24 cellular contexts compared by ENCODE assay signal in genomic region chr7:49695971-49696370, GRCh38.
"Had no signal": no experiment of that assay in that cellular context is flagged by ENCODE, and none has a peak within 500 bp of the region (broad histone marks: within the 10 kb centered on the region; RNA-seq: fewer than 3 reads in every experiment).

No MANE protein-coding gene starts in this region.

- H3K4me1 ChIP-seq: esophagus muscularis mucosa, foreskin keratinocyte, gastroesophageal sphincter, heart right ventricle, left lung, lower lobe of right lung had no signal

- H3K27ac Mint-ChIP-seq: mesothelial cell of epicardium, naive B cell had no signal

- H3K36me3 Mint-ChIP-seq: mesothelial cell of epicardium, naive B cell had no signal

- H3K27me3 Mint-ChIP-seq: naive B cell had no signal

- H3K27me3 ChIP-seq: esophagus muscularis mucosa, foreskin keratinocyte, gastroesophageal sphincter, heart right ventricle, left lung had no signal

- H3K9me3 ChIP-seq: esophagus muscularis mucosa, gastroesophageal sphincter, heart right ventricle, left lung, lower lobe of right lung, mucosa of descending colon had no signal

- H3K36me3 ChIP-seq: esophagus muscularis mucosa, gastroesophageal sphincter, heart right ventricle, left lung, lower lobe of right lung had no signal

- H3K4me1 Mint-ChIP-seq: naive B cell had no signal

- FAIRE-seq: colon, endothelial cell of umbilical vein, frontal cortex, islet of Langerhans, keratinocyte had no signal

- H3K4me3 ChIP-seq: coronary artery, dorsolateral prefrontal cortex, esophagus muscularis mucosa, gastroesophageal sphincter, heart right ventricle, left lung, lower lobe of right lung, mucosa of descending colon had no signal

- H3K4me3 Mint-ChIP-seq: mesothelial cell of epicardium, naive B cell had no signal

- DNase-seq: dermis blood vessel endothelial cell; dorsolateral prefrontal cortex; effector CD4-positive, alpha-beta T cell; effector memory CD4-positive, alpha-beta T cell; foreskin keratinocyte; head of caudate nucleus; heart right ventricle; hippocampal formation; left cardiac atrium; left lung; left ventricle myocardium superior; lower lobe of right lung; mesenchymal stem cell; mucosa of descending colon; naive B cell had no signal

- H3K27ac ChIP-seq: coronary artery, dorsolateral prefrontal cortex, esophagus muscularis mucosa, foreskin keratinocyte, gastroesophageal sphincter, heart right ventricle, left lung, lower lobe of right lung had no signal

- ATAC-seq: foreskin keratinocyte, gastroesophageal sphincter, heart right ventricle, left cardiac atrium, left lung, left ventricle myocardium superior, lower lobe of right lung, mucosa of descending colon had no signal
